ENCODE assay signal across 8 cellular contexts in genomic region chr20:62860924-62861691, GRCh38. TPM values are rescaled to one million over a fixed set of nuclear protein-coding genes. Genes with fewer than 3 reads are reported as not detected.
DNase-seq lines count a peak whose midpoint lies in the region; ATAC-seq, FAIRE-seq and TF ChIP-seq lines count a peak whose summit lies in the region.

No MANE protein-coding gene starts in this region.

- POLR2A ChIA-PET in SK-N-SH (lab: Yijun Ruan, JAX): interaction anchor here (1.0 kb wide), 1 partner anchor 14 kb away, joined by 5 read pairs; no protein-coding TSS in a partner anchor

- H3K27me3 ChIP-seq in SK-N-SH (ENCODE audit: insufficient read depth) (no peaks in the 10 kb centered on the region), bronchial epithelial cell (ENCODE audit: control insufficient read depth, insufficient read depth, low read length) (no peaks in the 10 kb centered on the region), lung (ENCODE audit: control insufficient read depth, insufficient read depth) (no peaks in the 10 kb centered on the region), tibial nerve (no peaks in the 10 kb centered on the region)

- CTCF ChIA-PET in SK-N-SH (lab: Yijun Ruan, JAX): interaction anchor here (0.6 to 4.9 kb wide), 7 partner anchors 13 to 70 kb away, joined by 4 to 24 read pairs (median 5); no protein-coding TSS in a partner anchor

- H2AFZ ChIP-seq in SK-N-SH (ENCODE audit: low read depth): no peak overlapping the region

- H3K9ac ChIP-seq in SK-N-SH: peak overlapping the region; percentile 59; the same call in 1 of the 2 replicates

- WGBS in SK-N-SH (ENCODE audit: low lambda C conversion rate): no CpG with 5 or more reads among the region's 129 CpGs
- WGBS in lung, 2 donors: 1% methylated on average over 70 to 129 of the region's 129 CpGs
- WGBS in tibial nerve, 2 donors: 1% methylated on average over 15 to 20 of the region's 129 CpGs

- H3K4me2 ChIP-seq in SK-N-SH: peak overlapping the region; percentile 94; the same call in 1 of the 2 replicates

- no peak for TF ChIP-seq RAD21 in SK-N-SH (IDR thresholded peaks at IDR 0.05; ENCODE audit: low read length)

- TF ChIP-seq CTCF in SK-N-SH (IDR thresholded peaks at IDR 0.05) (no peak), bronchial epithelial cell (IDR thresholded peaks at IDR 0.05; ENCODE audit: insufficient read depth, low read length, severe bottlenecking) (no peak), lung (IDR thresholded peaks at IDR 0.05; ENCODE audit: control extremely low read depth, extremely low read depth) (no peak), tibial nerve (IDR thresholded peaks at IDR 0.05) (no peak)

- no peaks in the 10 kb centered on the region for H3K9me2 ChIP-seq in SK-N-SH

- H3K36me3 ChIP-seq in SK-N-SH (replicated peaks in 1 of 2; ENCODE audit: control insufficient read depth in 1 of 2, insufficient read depth in 2 of 2, low read length in 1 of 2): peaks cover 0 to 14% of the 10 kb centered on the region in 2 experiments
- H3K36me3 ChIP-seq in bronchial epithelial cell (ENCODE audit: control insufficient read depth, insufficient read depth, low read length): peaks cover 1% of the 10 kb centered on the region
- H3K36me3 ChIP-seq in lung (ENCODE audit: control insufficient read depth in 2 of 2, insufficient read depth in 2 of 2, low read length in 2 of 2): peaks cover 3 to 7% of the 10 kb centered on the region in 2 donors
- H3K36me3 ChIP-seq in tibial nerve: peaks cover 0 to 19% (median 0%) of the 10 kb centered on the region in 3 donors

- H4K20me1 ChIP-seq in SK-N-SH (ENCODE audit: insufficient read depth): peaks cover 21% of the 10 kb centered on the region

- TF ChIP-seq POLR2A in tibial nerve (IDR thresholded peaks at IDR 0.05): no peak

- peaks cover 42% of the 10 kb centered on the region for H3K79me2 ChIP-seq in SK-N-SH (ENCODE audit: insufficient read depth)

- peak; percentile 36 for ATAC-seq in HG02973 (IDR thresholded peaks at IDR 0.05; ENCODE audit: unreplicated experiment)
- no peak for ATAC-seq in lung (ENCODE audit: insufficient read depth, low FRiP score)

- peak; percentile 57 for DNase-seq in NCI-H2227 (lab: John Stamatoyannopoulos, UW; ENCODE audit: unreplicated experiment)
- DNase-seq in NCI-H2227 treated with DMSO at 0.1 percent for 48 hours (lab: John Stamatoyannopoulos, UW): no peak
- peak; percentile 73 for DNase-seq in SK-N-SH
- no peak for DNase-seq in bronchial epithelial cell (ENCODE audit: low read depth)
- DNase-seq in lung (ENCODE audit: low spot score): no peak
- DNase-seq in tibial nerve (ENCODE audit: low spot score in 2 of 2): no peak
- DNase-seq in GDM1 (lab: John Stamatoyannopoulos, UW): no peak

- no peak overlapping the region for H3K27ac ChIP-seq in SK-N-SH (ENCODE audit: low read depth in 2 of 2, low read length in 1 of 2)
- peak overlapping the region in 1 of 2 donors; percentile 56 for H3K27ac ChIP-seq in lung (ENCODE audit: low read depth in 1 of 2, low read length in 1 of 2)
- peak overlapping the region in 1 of 4 donors; percentile 73 for H3K27ac ChIP-seq in tibial nerve

- H3K4me1 ChIP-seq in SK-N-SH (ENCODE audit: control insufficient read depth in 1 of 2, insufficient read depth in 2 of 2, low read depth in 1 of 2, low read length in 1 of 2): peaks cover 10 to 16% of the 10 kb centered on the region in 2 experiments; a peak in 3 of 4 replicates
- peaks cover 0 to 4% of the 10 kb centered on the region in 2 donors for H3K4me1 ChIP-seq in lung (ENCODE audit: control insufficient read depth in 2 of 2, insufficient read depth in 2 of 2, low read length in 2 of 2)
- peaks cover 0 to 26% (median 13%) of the 10 kb centered on the region in 4 donors for H3K4me1 ChIP-seq in tibial nerve

- H3K9me3 ChIP-seq in SK-N-SH: no peaks in the 10 kb centered on the region
- peaks cover 0 to 2% of the 10 kb centered on the region in 2 donors for H3K9me3 ChIP-seq in lung (ENCODE audit: control insufficient read depth in 2 of 2, insufficient read depth in 1 of 2, low read length in 1 of 2)
- H3K9me3 ChIP-seq in tibial nerve: no peaks in the 10 kb centered on the region

- H3F3A ChIP-seq in SK-N-SH (replicated peaks; ENCODE audit: insufficient read depth): peaks cover 3% of the 10 kb centered on the region

- TF ChIP-seq EP300 in SK-N-SH (IDR thresholded peaks at IDR 0.05; ENCODE audit: borderline replicate concordance in 1 of 2, low read depth in 1 of 2, low read length in 1 of 2): no peak
- no peak for TF ChIP-seq EP300 in tibial nerve (IDR thresholded peaks at IDR 0.05)

- H3K4me3 ChIP-seq in SK-N-SH (ENCODE audit: low read depth in 2 of 2, low read length in 1 of 2) (peak overlapping the region; percentile 63 to 68), bronchial epithelial cell (ENCODE audit: low read depth, low read length) (peak overlapping the region; percentile 53), lung (peak overlapping the region; percentile 71), tibial nerve (peak overlapping the region; percentile 32 to 60 (median 38))

- no peak for FAIRE-seq in bronchial epithelial cell (lab: Jason Lieb, UNC)

TF ChIP-seq in SK-N-SH, 30 proteins besides CTCF, POLR2A, EP300 and RAD21:
- TF ChIP-seq NRF1 (IDR thresholded peaks at IDR 0.05; ENCODE audit: low read depth, low read length) (peak; percentile 58), USF1 (IDR thresholded peaks at IDR 0.05; ENCODE audit: borderline replicate concordance, low read depth) (no peak)

RNA-seq across cellular contexts. Expression of gene TCFL5, which starts 0.5 kb away (rescaled TPM):
- polyA plus RNA-seq in SK-N-SH (2012; rRNA removed) (10.1 and 11.2 TPM in 2 replicates), lung (1 to 10 TPM; 3.8 to 3.9 TPM)
- 14.5 and 14.6 TPM in 2 replicates for polyA plus RNA-seq in SK-N-SH (2012; cell fraction: cytosol; rRNA removed)
- polyA plus RNA-seq in SK-N-SH (2012; cell fraction: nucleus; rRNA removed): 8.8 and 12.4 TPM in 2 replicates
- total RNA-seq in bronchial epithelial cell (13.2 and 14.5 TPM in 2 replicates), lung (1 to 10 TPM; 8.2 to 8.6 TPM), tibial nerve (10 to 100 TPM in 3 of 4 donors, 1 to 10 TPM in 1; 9.8 to 25.1 (median 16.2) TPM)

RNA-seq across cellular contexts. Expression of gene COL9A3, which starts 44.3 kb away (rescaled TPM):
- 1.3 and 2.5 TPM in 2 replicates for polyA plus RNA-seq in SK-N-SH (2012; rRNA removed)
- polyA plus RNA-seq in SK-N-SH (2012; cell fraction: cytosol; rRNA removed): 1.2 and 1.7 TPM in 2 replicates
- polyA plus RNA-seq in SK-N-SH (2012; cell fraction: nucleus; rRNA removed): 6.2 and 7.8 TPM in 2 replicates
- total RNA-seq in bronchial epithelial cell: not detected in 2 replicates
- 10 to 100 TPM in 1 of 2 donors, under 1 TPM in 1; 0.55 to 26.1 TPM for total RNA-seq in lung
- polyA plus RNA-seq in lung: 1 to 10 TPM; 3.7 to 4.2 TPM
- total RNA-seq in tibial nerve: 10 to 100 TPM; 51.3 to 81.2 (median 63.5) TPM

RNA-seq across cellular contexts. Expression of gene OGFR, which starts 56.5 kb away (rescaled TPM):
- polyA plus RNA-seq in SK-N-SH (2012; rRNA removed): 52.9 and 60.8 TPM in 2 replicates
- polyA plus RNA-seq in SK-N-SH (2012; cell fraction: cytosol; rRNA removed): 25.9 and 35.3 TPM in 2 replicates
- polyA plus RNA-seq in SK-N-SH (2012; cell fraction: nucleus; rRNA removed): 96.1 and 137 TPM in 2 replicates
- 16.1 and 17.8 TPM in 2 replicates for total RNA-seq in bronchial epithelial cell
- 10 to 100 TPM; 38.0 to 60.6 TPM for total RNA-seq in lung
- 10 to 100 TPM; 67.2 to 73.1 TPM for polyA plus RNA-seq in lung
- total RNA-seq in tibial nerve: 100 to 1,000 TPM in 1 of 4 donors, 10 to 100 TPM in 3; 67.1 to 108 (median 80.8) TPM

Comparison
In these comparisons a context has a peak if more than half of its experiments do, and no peak if none do; other contexts are left out.
1. DNase-seq: peak in NCI-H2227 (single experiment) and SK-N-SH (single experiment); none in NCI-H2227 treated with DMSO at 0.1 percent for 48 hours (single experiment), bronchial epithelial cell (single experiment), lung (single experiment), tibial nerve (0 of 2) and GDM1 (single experiment).
2. Peak in every context shown above with its lines, with median percentiles within 50 percentile points of each other: H3K4me3 ChIP-seq.